3 cellular contexts compared by ENCODE assay signal in genomic region chr11:74331000-74331399, GRCh38. TPM values are rescaled to one million over a fixed set of nuclear protein-coding genes. Genes with fewer than 3 reads are reported as not detected.
"Had no signal": no experiment of that assay in that cellular context is flagged by ENCODE, and none has a peak within 500 bp of the region (broad histone marks: within the 10 kb centered on the region; RNA-seq: fewer than 3 reads in every experiment).

No MANE protein-coding gene starts in this region.

RNA-seq across cellular contexts. Expression of gene P4HA3, which starts 19.6 kb away (rescaled TPM):
- total RNA-seq: natural killer cell, occipital lobe had no signal
- polyA plus RNA-seq: immature natural killer cell had no signal
